28 cellular contexts compared by ENCODE assay signal in the genomic region with DNA sequence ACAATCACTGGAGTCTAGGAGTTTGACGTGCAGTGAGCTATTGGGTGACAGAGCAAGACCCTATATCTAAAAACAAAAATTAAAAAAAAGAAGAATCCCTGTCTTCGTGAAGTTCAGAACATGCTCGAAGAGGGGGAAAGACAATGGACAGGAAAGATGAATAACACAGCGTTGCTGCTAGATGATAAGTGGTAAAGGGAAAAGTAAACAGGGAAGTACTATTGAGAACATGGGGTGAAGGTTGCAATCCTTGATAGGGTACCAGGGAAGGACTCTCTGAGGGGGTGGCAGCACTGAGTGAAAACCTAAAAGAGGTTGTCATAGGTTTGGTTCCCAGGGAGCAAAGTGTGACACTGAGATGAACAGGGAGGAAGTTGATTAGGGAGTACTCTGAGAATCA.
"Had no signal": no experiment of that assay in that cellular context is flagged by ENCODE, and none has a peak within 500 bp of the region (broad histone marks: within the 10 kb centered on the region; RNA-seq: fewer than 3 reads in every experiment).

No MANE protein-coding gene starts in this region.

- DNase-seq: activated CD4-positive, alpha-beta T cell treated with anti-CD3 and anti-CD28 coated beads for 4 hours; activated CD4-positive, alpha-beta T cell treated with anti-CD3 and anti-CD28 coated beads, Interleukin-2, amount 50 U/mL, for 4 hours; activated effector memory CD4-positive, alpha-beta T cell treated with Interleukin-2 at 50 U/mL for 16 hours; activated naive CD4-positive, alpha-beta T cell treated with Interleukin-2 at 50 U/mL for 16 hours; activated naive CD8-positive, alpha-beta T cell treated with anti-CD3 and anti-CD28 coated beads for 36 hours; adrenal gland; aorta; body of pancreas; cerebellar nuclear complex; colonic mucosa; effector CD8-positive, alpha-beta T cell; gastrocnemius medialis; glutamatergic neuron; left lung; lower lobe of right lung; mesenchymal stem cell; natural killer cell; ovary; psoas muscle; spleen; stimulated activated CD4-positive, alpha-beta T cell treated with anti-CD3 and anti-CD28 coated beads, Interleukin-2, amount 100 ng/mL, for 48 hours; stimulated activated naive CD4-positive, alpha-beta T cell treated with Interleukin-2 at 50 U/mL for 16 hours; T-helper 2 cell had no signal

- H3K4me3 Mint-ChIP-seq: activated naive CD8-positive, alpha-beta T cell treated with anti-CD3 and anti-CD28 coated beads for 36 hours; natural killer cell had no signal

- FAIRE-seq: endometrium, islet of Langerhans had no signal

- H3K36me3 Mint-ChIP-seq: activated naive CD8-positive, alpha-beta T cell treated with anti-CD3 and anti-CD28 coated beads for 36 hours; natural killer cell had no signal

- ATAC-seq: body of pancreas, gastrocnemius medialis, left lung, lower lobe of right lung, natural killer cell, psoas muscle had no signal

- H3K27ac Mint-ChIP-seq: activated naive CD8-positive, alpha-beta T cell treated with anti-CD3 and anti-CD28 coated beads for 36 hours; natural killer cell had no signal

- H3K4me1 ChIP-seq: colonic mucosa had no signal

- H3K9me3 Mint-ChIP-seq: activated naive CD8-positive, alpha-beta T cell treated with anti-CD3 and anti-CD28 coated beads for 36 hours; natural killer cell had no signal

- H3K36me3 ChIP-seq: adrenal gland, cardiac muscle cell, colonic mucosa, gastrocnemius medialis, left lung, lower lobe of right lung, ovary, spleen, tibial nerve had no signal

- H3K4me3 ChIP-seq: adrenal gland, body of pancreas, cardiac muscle cell, colonic mucosa, gastrocnemius medialis, left lung, lower lobe of right lung, ovary, psoas muscle, spleen, tibial nerve had no signal

- H3K27me3 Mint-ChIP-seq: activated naive CD8-positive, alpha-beta T cell treated with anti-CD3 and anti-CD28 coated beads for 36 hours had no signal

- H3K27me3 ChIP-seq: adrenal gland, body of pancreas, cardiac muscle cell, colonic mucosa, gastrocnemius medialis, left lung, ovary, spleen, tibial nerve had no signal

- H3K9me3 ChIP-seq: adrenal gland, body of pancreas, colonic mucosa, gastrocnemius medialis, left lung, lower lobe of right lung, ovary, psoas muscle, spleen, tibial nerve had no signal

- H3K27ac ChIP-seq: adrenal gland, body of pancreas, cardiac muscle cell, colonic mucosa, left lung, lower lobe of right lung, ovary, psoas muscle, spleen, tibial nerve, VCaP had no signal
